In the genomic region with DNA sequence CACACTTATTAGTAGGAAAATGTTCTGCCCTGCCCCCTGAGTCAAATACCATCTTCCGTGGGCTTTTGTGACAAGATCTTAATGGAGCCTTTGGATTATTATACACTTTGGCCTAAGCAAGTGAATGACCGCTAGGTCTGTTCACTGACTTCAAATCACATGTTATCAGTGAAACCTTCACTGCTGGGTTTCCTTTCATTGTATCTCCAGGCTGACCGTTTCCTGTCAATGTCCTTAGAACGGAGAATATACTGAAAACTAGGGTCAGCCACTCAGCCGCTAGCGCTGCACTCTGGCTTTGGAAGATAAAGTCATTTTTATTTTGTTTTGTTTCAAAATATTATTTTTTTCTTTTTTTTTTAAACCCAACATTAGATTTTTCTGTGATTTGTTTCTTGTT, we compare ENCODE assay signal across 17 cellular contexts.
A peak's percentile ranks its signal among the peaks of the same experiment; 100 is the strongest.
DNase-seq lines count a peak whose midpoint lies in the region; ATAC-seq and TF ChIP-seq lines count a peak whose summit lies in the region.
"Had no signal": no experiment of that assay in that cellular context is flagged by ENCODE, and none has a peak within 500 bp of the region (broad histone marks: within the 10 kb centered on the region; RNA-seq: fewer than 3 reads in every experiment).

No MANE protein-coding gene starts in this region.

- no peak overlapping the region for H3K4me3 ChIP-seq in heart left ventricle
- no peak overlapping the region for H3K4me3 ChIP-seq in gastroesophageal sphincter
- no peak overlapping the region for H3K4me3 ChIP-seq in mesenchymal stem cell (ENCODE audit: insufficient read depth in 1 of 2, low read depth in 1 of 2, low read length in 2 of 2)

- no peak overlapping the region for H2BK5ac ChIP-seq in mesenchymal stem cell (ENCODE audit: low read depth, low read length, poor library complexity, severe bottlenecking)

- no peak overlapping the region for H3K4me2 ChIP-seq in mesenchymal stem cell (ENCODE audit: low read length, poor library complexity, severe bottlenecking)

- no peak for TF ChIP-seq EP300 in gastroesophageal sphincter (IDR thresholded peaks at IDR 0.05)

- H2AFZ ChIP-seq in mesenchymal stem cell (ENCODE audit: low read depth, low read length): no peak overlapping the region

- H2BK12ac ChIP-seq in mesenchymal stem cell (ENCODE audit: low read length in 2 of 2): no peak overlapping the region

- intact Hi-C loops in heart left ventricle (cut with DNase I): loop anchor here in 1 of 10 donors (10.0 kb wide), 1 partner anchor 79 kb away; no protein-coding TSS in a partner anchor
- intact Hi-C loops in cardiac septum (cut with DNase I): no loop called here
- intact Hi-C loops in natural killer cell (cut with micrococcal nuclease): no loop called here

- TF ChIP-seq POLR2A in heart left ventricle (IDR thresholded peaks at IDR 0.05) (no peak), gastroesophageal sphincter (IDR thresholded peaks at IDR 0.05) (no peak)

- 60 to 71% (median 65%) methylated on average over 6 of the region's 6 CpGs for WGBS in heart left ventricle, 4 donors
- WGBS in gastroesophageal sphincter (ENCODE audit: low coverage in 1 of 2), 2 donors: 81 to 86% methylated on average over 5 to 6 of the region's 6 CpGs
- WGBS in mesenchymal stem cell: 77% methylated on average over 4 of the region's 6 CpGs

- H3K4me1 ChIP-seq in heart left ventricle (peaks cover 0 to 15% (median 4%) of the 10 kb centered on the region in 12 donors), gastroesophageal sphincter (no peaks in the 10 kb centered on the region), mesenchymal stem cell (ENCODE audit: control insufficient read depth, insufficient read depth, low read depth, low read length) (peaks cover 4% of the 10 kb centered on the region)

- no peaks in the 10 kb centered on the region for H3K4me1 Mint-ChIP-seq in natural killer cell
- H3K4me1 Mint-ChIP-seq: CD14-positive monocyte had no signal

- no peak overlapping the region for H3K14ac ChIP-seq in mesenchymal stem cell (ENCODE audit: low read length in 2 of 2)

- H3K9me3 Mint-ChIP-seq in natural killer cell: peaks cover 4 to 7% of the 10 kb centered on the region in 2 donors

- H3K9ac ChIP-seq in mesenchymal stem cell (ENCODE audit: low read length): no peak overlapping the region

- H3K23ac ChIP-seq in mesenchymal stem cell (ENCODE audit: low read length in 2 of 2): no peak overlapping the region

- no peak for TF ChIP-seq CTCF in heart left ventricle (IDR thresholded peaks at IDR 0.05)
- TF ChIP-seq CTCF in gastroesophageal sphincter (IDR thresholded peaks at IDR 0.05): no peak
- no peak for TF ChIP-seq CTCF in natural killer cell (IDR thresholded peaks at IDR 0.05)

- no peak overlapping the region for H3K27ac Mint-ChIP-seq in natural killer cell
- H3K27ac Mint-ChIP-seq: CD14-positive monocyte had no signal

- DNase-seq in heart left ventricle (no peak), cardiac septum (ENCODE audit: low spot score) (no peak), mesenchymal stem cell (no peak), T-helper 9 cell (no peak), natural killer cell (no peak), UCSD-AML1 (lab: John Stamatoyannopoulos, UW; ENCODE audit: unreplicated experiment) (no peak), anterior cingulate cortex (lab: John Stamatoyannopoulos, UW) (no peak)
- DNase-seq: 8988T, DMS79 treated with DMSO at 0.1 percent for 48 hours, NCI-H1105, NCI-H1694, NCI-H2081 treated with DMSO at 0.1 percent for 48 hours, NCI-H446 treated with DMSO at 0.1 percent for 48 hours, NCI-H69 had no signal

- H3K27me3 ChIP-seq in heart left ventricle (no peaks in the 10 kb centered on the region), gastroesophageal sphincter (no peaks in the 10 kb centered on the region), mesenchymal stem cell (ENCODE audit: control insufficient read depth in 1 of 2, insufficient read depth in 1 of 2, low read length in 2 of 2) (no peaks in the 10 kb centered on the region)

- H3K36me3 ChIP-seq in heart left ventricle (no peaks in the 10 kb centered on the region), gastroesophageal sphincter (no peaks in the 10 kb centered on the region), mesenchymal stem cell (ENCODE audit: control insufficient read depth in 1 of 2, insufficient read depth in 2 of 2, low read depth in 1 of 2, low read length in 2 of 2) (no peaks in the 10 kb centered on the region)

- no peaks in the 10 kb centered on the region for H3K9me3 ChIP-seq in heart left ventricle
- H3K9me3 ChIP-seq in gastroesophageal sphincter: no peaks in the 10 kb centered on the region
- no peaks in the 10 kb centered on the region for H3K9me3 ChIP-seq in mesenchymal stem cell (ENCODE audit: control insufficient read depth, low read length)

- no peak overlapping the region for H4K91ac ChIP-seq in mesenchymal stem cell (ENCODE audit: low read length)

- H3K18ac ChIP-seq in mesenchymal stem cell (ENCODE audit: low read depth in 1 of 2, low read length in 2 of 2): no peak overlapping the region

- no peak overlapping the region for H2BK120ac ChIP-seq in mesenchymal stem cell (ENCODE audit: low read depth, low read length)

- H2BK15ac ChIP-seq in mesenchymal stem cell (ENCODE audit: low read depth, poor library complexity, severe bottlenecking): no peak overlapping the region

- no peak overlapping the region for H3K4ac ChIP-seq in mesenchymal stem cell (ENCODE audit: low read depth in 1 of 2, low read length in 2 of 2)

- no peaks in the 10 kb centered on the region for H3K36me3 Mint-ChIP-seq in natural killer cell
- H3K36me3 Mint-ChIP-seq: CD14-positive monocyte had no signal

- H4K8ac ChIP-seq in mesenchymal stem cell (ENCODE audit: low read length): no peak overlapping the region

- H3K4me3 Mint-ChIP-seq in natural killer cell: no peak overlapping the region
- H3K4me3 Mint-ChIP-seq: CD14-positive monocyte had no signal

- ATAC-seq in heart left ventricle: peak; percentile 58 to 94 (median 75)
- ATAC-seq in gastroesophageal sphincter: peak; percentile 50
- ATAC-seq in natural killer cell: no peak
- ATAC-seq: Panc1 had no signal

- H2AK5ac ChIP-seq in mesenchymal stem cell (ENCODE audit: low read length, severe bottlenecking): peak overlapping the region; percentile 80

- H3K27ac ChIP-seq in heart left ventricle (peak overlapping the region in 2 of 12 donors; percentile 11 to 53), gastroesophageal sphincter (no peak overlapping the region), mesenchymal stem cell (ENCODE audit: low read length, poor library complexity, severe bottlenecking) (no peak overlapping the region)

- no peaks in the 10 kb centered on the region for H3K79me1 ChIP-seq in mesenchymal stem cell (replicated peaks; ENCODE audit: low read length, poor library complexity, severe bottlenecking)

- no peaks in the 10 kb centered on the region for H3K27me3 Mint-ChIP-seq in natural killer cell (ENCODE audit: low read depth in 2 of 2)

Comparison
In these comparisons a context has a peak if more than half of its experiments do, and no peak if none do; other contexts are left out.
1. ATAC-seq: peak in heart left ventricle (4 of 4) and gastroesophageal sphincter (single experiment); none in natural killer cell (0 of 3).